8 cellular contexts compared by ENCODE assay signal in genomic region chr1:34781071-34781843, GRCh38. TPM values are rescaled to one million over a fixed set of nuclear protein-coding genes. Genes with fewer than 3 reads are reported as not detected.
DNase-seq lines count a peak whose midpoint lies in the region; ATAC-seq and TF ChIP-seq lines count a peak whose summit lies in the region.

GJB3 (plus strand) TSS chr1:34781214; CDS start chr1:34784763, 3,549 bp downstream.

- no peak within 1 kb of the TSS for H3K27ac ChIP-seq in lower lobe of right lung

- intact Hi-C loops in lower lobe of right lung (cut with DNase I), result no loop called here

- no peaks in the 10 kb centered on the region for H3K36me3 Mint-ChIP-seq in activated T-cell treated with anti-CD3 and anti-CD28 coated beads, Interleukin-2, amount 50 U/mL, for 24 hours (ENCODE audit: low read depth)
- H3K36me3 Mint-ChIP-seq in brain (no peaks in the 10 kb centered on the region), type B pancreatic cell (no peaks in the 10 kb centered on the region)

- H3K9me3 ChIP-seq in lower lobe of right lung, result no peaks in the 10 kb centered on the region

- no peak within 1 kb of the TSS for H3K27ac Mint-ChIP-seq in activated T-cell treated with anti-CD3 and anti-CD28 coated beads, Interleukin-2, amount 50 U/mL, for 24 hours
- H3K27ac Mint-ChIP-seq in brain (no peak within 1 kb of the TSS), type B pancreatic cell (peak within 1 kb of the TSS; percentile 91)

- no peak for TF ChIP-seq CTCF in brain (conservative IDR thresholded peaks at IDR 0.05)
- TF ChIP-seq CTCF in lower lobe of right lung (IDR thresholded peaks at IDR 0.05), result no peak
- TF ChIP-seq CTCF in type B pancreatic cell (conservative IDR thresholded peaks at IDR 0.05), result peak; percentile 8

- DNase-seq in activated T-cell treated with anti-CD3 and anti-CD28 coated beads, Interleukin-2, amount 50 U/mL, for 24 hours, result no peak
- no peak for DNase-seq in activated T-cell treated with anti-CD3 and anti-CD28 coated beads for 4 hours
- no peak for DNase-seq in lower lobe of right lung
- no peak for DNase-seq in type B pancreatic cell (ENCODE audit: extremely low spot score, unreplicated experiment)
- no peak for DNase-seq in RPMI8226
- DNase-seq in COR-L47 (lab: John Stamatoyannopoulos, UW), result no peak

- H3K36me3 ChIP-seq in lower lobe of right lung, result no peaks in the 10 kb centered on the region

- ATAC-seq in lower lobe of right lung, result peak; percentile 52 to 68
- no peak for ATAC-seq in GM21381 (IDR thresholded peaks at IDR 0.05; ENCODE audit: unreplicated experiment)

- peaks cover 3% of the 10 kb centered on the region for H3K4me1 Mint-ChIP-seq in activated T-cell treated with anti-CD3 and anti-CD28 coated beads, Interleukin-2, amount 50 U/mL, for 24 hours (ENCODE audit: low read depth)
- H3K4me1 Mint-ChIP-seq in brain, result peaks cover 5% of the 10 kb centered on the region
- no peaks in the 10 kb centered on the region for H3K4me1 Mint-ChIP-seq in type B pancreatic cell (ENCODE audit: unreplicated experiment)

- H3K27me3 ChIP-seq in lower lobe of right lung (ENCODE audit: low read depth), result peaks cover 36% of the 10 kb centered on the region

- peaks cover 17% of the 10 kb centered on the region for H3K4me1 ChIP-seq in lower lobe of right lung

- H3K9me3 Mint-ChIP-seq in activated T-cell treated with anti-CD3 and anti-CD28 coated beads, Interleukin-2, amount 50 U/mL, for 24 hours, result no peaks in the 10 kb centered on the region
- H3K9me3 Mint-ChIP-seq in brain, result no peaks in the 10 kb centered on the region
- H3K9me3 Mint-ChIP-seq in type B pancreatic cell, result no peaks in the 10 kb centered on the region

- peaks cover 74% of the 10 kb centered on the region for H3K27me3 Mint-ChIP-seq in activated T-cell treated with anti-CD3 and anti-CD28 coated beads, Interleukin-2, amount 50 U/mL, for 24 hours
- H3K27me3 Mint-ChIP-seq in brain, result peaks cover 68% of the 10 kb centered on the region
- peaks cover 67% of the 10 kb centered on the region for H3K27me3 Mint-ChIP-seq in type B pancreatic cell

- H3K4me3 Mint-ChIP-seq in activated T-cell treated with anti-CD3 and anti-CD28 coated beads, Interleukin-2, amount 50 U/mL, for 24 hours, result peak within 1 kb of the TSS; percentile 40
- peak within 1 kb of the TSS; percentile 4 to 67 (median 52) for H3K4me3 Mint-ChIP-seq in brain
- peak within 1 kb of the TSS; percentile 84 for H3K4me3 Mint-ChIP-seq in type B pancreatic cell

- H3K4me3 ChIP-seq in lower lobe of right lung, result peak within 1 kb of the TSS; percentile 47

RNA-seq across cellular contexts. Expression of gene GJB3, which starts in this region (rescaled TPM):
- polyA plus RNA-seq in brain (ENCODE audit: insufficient read depth, low read depth, low replicate concordance), result not detected
- total RNA-seq in lower lobe of right lung (0.80 TPM), type B pancreatic cell (ENCODE audit: low replicate concordance) (6.5 and 19.5 TPM in 2 replicates)

Comparison
In these comparisons a context has a peak if more than half of its experiments do, and no peak if none do; other contexts are left out.
1. Peak in ATAC-seq and H3K4me3 ChIP-seq in lower lobe of right lung; RNA of the gene not detected or under 1 TPM.